Comparison of ENCODE assay signal across 22 cellular contexts in genomic region chr9:107588393-107588792, GRCh38.
A peak's percentile ranks its signal among the peaks of the same experiment; 100 is the strongest.
DNase-seq lines count a peak whose midpoint lies in the region; TF ChIP-seq lines count a peak whose summit lies in the region.
"Had no signal": no experiment of that assay in that cellular context is flagged by ENCODE, and none has a peak within 500 bp of the region (broad histone marks: within the 10 kb centered on the region; RNA-seq: fewer than 3 reads in every experiment).

No MANE protein-coding gene starts in this region.

- no peak overlapping the region for H3K4me3 Mint-ChIP-seq in dendritic cell treated with granulocyte-macrophage colony-stimulating factor and Interleukin-4, amounts not matched to agents 40 ng/mL and 50 ng/mL, for 4 days
- H3K4me3 Mint-ChIP-seq: immature natural killer cell; mesothelial cell of epicardium; natural killer cell treated with Interleukin-12 subunit alpha and Interleukin-12 subunit beta and Interleukin-15 and Interleukin-18, amount 100 ng/mL, for 72 hours; WTC11 had no signal

- H3K9me3 Mint-ChIP-seq in dendritic cell treated with granulocyte-macrophage colony-stimulating factor and Interleukin-4, amounts not matched to agents 40 ng/mL and 50 ng/mL, for 4 days: no peaks in the 10 kb centered on the region
- H3K9me3 Mint-ChIP-seq: CD14-positive monocyte; immature natural killer cell; mesothelial cell of epicardium; natural killer cell treated with Interleukin-12 subunit alpha and Interleukin-12 subunit beta and Interleukin-15 and Interleukin-18, amount 100 ng/mL, for 72 hours; WTC11 had no signal

- H3K4me3 ChIP-seq in left ventricle myocardium inferior: no peak overlapping the region
- peak overlapping the region in 1 of 2 donors; percentile 39 for H3K4me3 ChIP-seq in muscle layer of duodenum (ENCODE audit: low read depth in 1 of 2, low read length in 2 of 2)
- H3K4me3 ChIP-seq: SJCRH30, tibial nerve had no signal

- peaks cover 4% of the 10 kb centered on the region for H3K27me3 Mint-ChIP-seq in dendritic cell treated with granulocyte-macrophage colony-stimulating factor and Interleukin-4, amounts not matched to agents 40 ng/mL and 50 ng/mL, for 4 days

- H3K27ac ChIP-seq in left ventricle myocardium inferior (replicated peaks): peak overlapping the region; percentile 89
- peak overlapping the region; percentile 24 for H3K27ac ChIP-seq in muscle layer of duodenum (ENCODE audit: low read length)
- H3K27ac ChIP-seq: foreskin keratinocyte, SJCRH30 had no signal

- no peak for DNase-seq in left ventricle myocardium inferior
- no peak for DNase-seq in cardiac septum (ENCODE audit: low spot score)
- no peak for DNase-seq in activated CD8-positive, alpha-beta memory T cell treated with anti-CD3 and anti-CD28 coated beads, Interleukin-2, amount 50 U/mL, for 4 hours
- DNase-seq in NCI-H2081 (lab: John Stamatoyannopoulos, UW): no peak
- DNase-seq in activated CD4-positive, alpha-beta T cell treated with anti-CD3 and anti-CD28 coated beads for 4 hours: no peak
- DNase-seq: activated CD4-positive, alpha-beta T cell treated with anti-CD3 and anti-CD28 coated beads, Interleukin-2, amount 50 U/mL, for 4 hours; activated naive CD4-positive, alpha-beta T cell treated with anti-CD3 and anti-CD28 coated beads, Interleukin-2, amount 50 U/mL, for 16 hours; amygdala; effector memory CD4-positive, alpha-beta T cell; foreskin keratinocyte; hippocampal formation; immature natural killer cell; NCI-H524 treated with DMSO at 0.1 percent for 48 hours; SJCRH30 had no signal

- intact Hi-C loops in left ventricle myocardium inferior (cut with micrococcal nuclease): no loop called here
- intact Hi-C loops in cardiac septum (cut with DNase I): loop anchor here (5.0 kb wide), 1 partner anchor 101 kb away; the partner anchor contains the start of gene KLF4
- intact Hi-C loops in dendritic cell treated with granulocyte-macrophage colony-stimulating factor and Interleukin-4, amounts not matched to agents 40 ng/mL and 50 ng/mL, for 4 days (cut with micrococcal nuclease): no loop called here

- no peaks in the 10 kb centered on the region for H3K36me3 Mint-ChIP-seq in dendritic cell treated with granulocyte-macrophage colony-stimulating factor and Interleukin-4, amounts not matched to agents 40 ng/mL and 50 ng/mL, for 4 days (ENCODE audit: low read depth)
- H3K36me3 Mint-ChIP-seq: CD14-positive monocyte; immature natural killer cell; mesothelial cell of epicardium; natural killer cell treated with Interleukin-12 subunit alpha and Interleukin-12 subunit beta and Interleukin-15 and Interleukin-18, amount 100 ng/mL, for 72 hours; WTC11 had no signal

- H3K4me1 Mint-ChIP-seq in dendritic cell treated with granulocyte-macrophage colony-stimulating factor and Interleukin-4, amounts not matched to agents 40 ng/mL and 50 ng/mL, for 4 days (ENCODE audit: low read depth): peaks cover 25% of the 10 kb centered on the region
- H3K4me1 Mint-ChIP-seq: immature natural killer cell, mesothelial cell of epicardium had no signal

- H3K36me3 ChIP-seq in left ventricle myocardium inferior: no peaks in the 10 kb centered on the region
- no peaks in the 10 kb centered on the region for H3K36me3 ChIP-seq in muscle layer of duodenum (ENCODE audit: control insufficient read depth in 1 of 2, insufficient read depth in 2 of 2, low read length in 2 of 2)
- H3K36me3 ChIP-seq: MG63, SJCRH30, tibial nerve had no signal

- H3K27ac Mint-ChIP-seq in dendritic cell treated with granulocyte-macrophage colony-stimulating factor and Interleukin-4, amounts not matched to agents 40 ng/mL and 50 ng/mL, for 4 days: peak overlapping the region; percentile 96
- H3K27ac Mint-ChIP-seq: immature natural killer cell; mesothelial cell of epicardium; natural killer cell treated with Interleukin-12 subunit alpha and Interleukin-12 subunit beta and Interleukin-15 and Interleukin-18, amount 100 ng/mL, for 72 hours; WTC11 had no signal

- H3K27me3 ChIP-seq in left ventricle myocardium inferior (ENCODE audit: low read depth) (no peaks in the 10 kb centered on the region), muscle layer of duodenum (ENCODE audit: low read depth, low read length) (no peaks in the 10 kb centered on the region)
- H3K27me3 ChIP-seq: MG63, SJCRH30, tibial nerve had no signal

- TF ChIP-seq CTCF in left ventricle myocardium inferior (IDR thresholded peaks at IDR 0.05; ENCODE audit: borderline replicate concordance): no peak

- no peaks in the 10 kb centered on the region for H3K9me3 ChIP-seq in left ventricle myocardium inferior (replicated peaks)
- no peaks in the 10 kb centered on the region for H3K9me3 ChIP-seq in muscle layer of duodenum (ENCODE audit: control insufficient read depth in 1 of 2, low read length in 2 of 2)
- H3K9me3 ChIP-seq: MG63, SJCRH30, tibial nerve had no signal

- peaks cover 22% of the 10 kb centered on the region for H3K4me1 ChIP-seq in left ventricle myocardium inferior
- peaks cover 0 to 7% of the 10 kb centered on the region in 2 donors for H3K4me1 ChIP-seq in muscle layer of duodenum (ENCODE audit: control insufficient read depth in 1 of 2, insufficient read depth in 2 of 2, low read length in 2 of 2)
- H3K4me1 ChIP-seq: foreskin keratinocyte, SJCRH30, tibial nerve had no signal
